Comparison of ENCODE assay signal across 16 cellular contexts in genomic region chr3:30996467-30996866, GRCh38.
"Had no signal": no experiment of that assay in that cellular context is flagged by ENCODE, and none has a peak within 500 bp of the region (broad histone marks: within the 10 kb centered on the region; RNA-seq: fewer than 3 reads in every experiment).

No MANE protein-coding gene starts in this region.

- H3K27ac ChIP-seq: esophagus muscularis mucosa, parathyroid adenoma, thoracic aorta had no signal

- H3K4me1 Mint-ChIP-seq: activated naive CD8-positive, alpha-beta T cell treated with anti-CD3 and anti-CD28 coated beads, Interleukin-2, amount 10 ng/mL, durations not matched to agents 7 days and 5 days; neural crest cell; stimulated activated naive CD8-positive, alpha-beta T cell treated with anti-CD3 and anti-CD28 coated beads, Interleukin-15, amount 100 ng/mL, for 72 hours had no signal

- DNase-seq: activated CD4-positive, alpha-beta T cell treated with anti-CD3 and anti-CD28 coated beads, Interleukin-2, amount 50 U/mL, for 48 hours; activated CD4-positive, CD25-positive, alpha-beta regulatory T cell treated with anti-CD3 and anti-CD28 coated beads, Interleukin-2, amount 50 U/mL, for 72 hours; activated CD8-positive, alpha-beta memory T cell treated with anti-CD3 and anti-CD28 coated beads, Interleukin-2, amount 50 U/mL, for 4 hours; activated naive CD8-positive, alpha-beta T cell treated with anti-CD3 and anti-CD28 coated beads, Interleukin-2, amount 10 ng/mL, durations not matched to agents 7 days and 5 days; activated T-cell treated with anti-CD3 and anti-CD28 coated beads, Interleukin-2, amount 50 U/mL, for 72 hours; anterior cingulate cortex; cerebellar nuclear complex; dermis blood vessel endothelial cell; stimulated activated CD4-positive, alpha-beta T cell treated with anti-CD3 and anti-CD28 coated beads, Interleukin-15, amount 100 ng/mL, for 24 hours; stimulated activated CD4-positive, alpha-beta T cell treated with anti-CD3 and anti-CD28 coated beads, Interleukin-4, amount 100 ng/mL, for 24 hours; stimulated activated naive CD8-positive, alpha-beta T cell treated with anti-CD3 and anti-CD28 coated beads, Interleukin-15, amount 100 ng/mL, for 72 hours had no signal

- H3K36me3 Mint-ChIP-seq: mesothelial cell of epicardium had no signal

- H3K4me3 Mint-ChIP-seq: activated naive CD8-positive, alpha-beta T cell treated with anti-CD3 and anti-CD28 coated beads, Interleukin-2, amount 10 ng/mL, durations not matched to agents 7 days and 5 days; activated T-cell treated with anti-CD3 and anti-CD28 coated beads, Interleukin-2, amount 50 U/mL, for 72 hours; mesothelial cell of epicardium; neural crest cell; stimulated activated naive CD8-positive, alpha-beta T cell treated with anti-CD3 and anti-CD28 coated beads, Interleukin-15, amount 100 ng/mL, for 72 hours had no signal

- H3K27me3 ChIP-seq: esophagus muscularis mucosa had no signal

- ATAC-seq: activated T-cell treated with anti-CD3 and anti-CD28 coated beads, Interleukin-2, amount 50 U/mL, for 72 hours; stimulated activated naive CD8-positive, alpha-beta T cell treated with anti-CD3 and anti-CD28 coated beads, Interleukin-15, amount 100 ng/mL, for 72 hours had no signal

- H3K27ac Mint-ChIP-seq: activated naive CD8-positive, alpha-beta T cell treated with anti-CD3 and anti-CD28 coated beads, Interleukin-2, amount 10 ng/mL, durations not matched to agents 7 days and 5 days; activated T-cell treated with anti-CD3 and anti-CD28 coated beads, Interleukin-2, amount 50 U/mL, for 72 hours; mesothelial cell of epicardium; stimulated activated naive CD8-positive, alpha-beta T cell treated with anti-CD3 and anti-CD28 coated beads, Interleukin-15, amount 100 ng/mL, for 72 hours had no signal

- H3K4me1 ChIP-seq: esophagus muscularis mucosa had no signal
